17 cellular contexts compared by ENCODE assay signal in genomic region chr7:47609803-47610452, GRCh38. TPM values are rescaled to one million over a fixed set of nuclear protein-coding genes. Genes with fewer than 3 reads are reported as not detected.
DNase-seq lines count a peak whose midpoint lies in the region; ATAC-seq, FAIRE-seq and TF ChIP-seq lines count a peak whose summit lies in the region.
"Had no signal": no experiment of that assay in that cellular context is flagged by ENCODE, and none has a peak within 500 bp of the region (broad histone marks: within the 10 kb centered on the region; RNA-seq: fewer than 3 reads in every experiment).

No MANE protein-coding gene starts in this region.

- H3K27me3 Mint-ChIP-seq in activated T-cell treated with anti-CD3 and anti-CD28 coated beads, Interleukin-2, amount 50 U/mL, for 4 hours (ENCODE audit: low read depth): no peaks in the 10 kb centered on the region
- H3K27me3 Mint-ChIP-seq: activated T-helper 17 cell treated with anti-CD3 and anti-CD28 coated beads, Interleukin-2, amount 50 U/mL, for 72 hours had no signal

- H3K4me1 Mint-ChIP-seq in activated T-cell treated with anti-CD3 and anti-CD28 coated beads, Interleukin-2, amount 50 U/mL, for 4 hours (ENCODE audit: low read depth): no peaks in the 10 kb centered on the region
- H3K4me1 Mint-ChIP-seq: activated T-helper 17 cell treated with anti-CD3 and anti-CD28 coated beads, Interleukin-2, amount 50 U/mL, for 72 hours had no signal

- no peaks in the 10 kb centered on the region for H3K9me3 Mint-ChIP-seq in activated T-cell treated with anti-CD3 and anti-CD28 coated beads, Interleukin-2, amount 50 U/mL, for 4 hours
- H3K9me3 Mint-ChIP-seq: activated T-helper 17 cell treated with anti-CD3 and anti-CD28 coated beads, Interleukin-2, amount 50 U/mL, for 72 hours had no signal

- no peaks in the 10 kb centered on the region for H3K27me3 ChIP-seq in right atrium auricular region
- H3K27me3 ChIP-seq in pancreas: no peaks in the 10 kb centered on the region

- peak overlapping the region; percentile 35 to 79 for H3K27ac ChIP-seq in right atrium auricular region
- peak overlapping the region; percentile 31 to 81 (median 60) for H3K27ac ChIP-seq in pancreas
- H3K27ac ChIP-seq: SK-N-MC had no signal

- intact Hi-C loops in Right ventricle myocardium inferior (cut with DNase I) (no loop called here), cardiac septum (cut with DNase I) (no loop called here), pancreas (cut with DNase I) (no loop called here)

- H3K4me1 ChIP-seq in right atrium auricular region (peaks cover 0 to 13% of the 10 kb centered on the region in 2 donors), pancreas (peaks cover 5 to 26% (median 18%) of the 10 kb centered on the region in 3 donors)

- TF ChIP-seq CTCF in right atrium auricular region (IDR thresholded peaks at IDR 0.05) (no peak), pancreas (IDR thresholded peaks at IDR 0.05) (no peak)

- H3K4me3 ChIP-seq in right atrium auricular region: no peak overlapping the region
- H3K4me3 ChIP-seq in pancreas: no peak overlapping the region
- H3K4me3 ChIP-seq: SK-N-MC had no signal

- no peak for FAIRE-seq in pancreas (lab: Jason Lieb, UNC)
- FAIRE-seq: A204.1, colon had no signal

- peak; percentile 84 for ATAC-seq in Right ventricle myocardium inferior
- peak in 2 of 4 donors; percentile 7 to 13 for ATAC-seq in pancreas
- ATAC-seq in activated T-cell treated with anti-CD3 and anti-CD28 coated beads, Interleukin-2, amount 50 U/mL, for 4 hours: no peak
- no peak for ATAC-seq in HG03442 (IDR thresholded peaks at IDR 0.05; ENCODE audit: unreplicated experiment)
- ATAC-seq: activated T-helper 17 cell treated with anti-CD3 and anti-CD28 coated beads, Interleukin-2, amount 50 U/mL, for 72 hours had no signal

- 89 to 92% methylated on average over 16 of the region's 16 CpGs for WGBS in pancreas, 2 donors

- no peaks in the 10 kb centered on the region for H3K36me3 Mint-ChIP-seq in activated T-cell treated with anti-CD3 and anti-CD28 coated beads, Interleukin-2, amount 50 U/mL, for 4 hours (ENCODE audit: insufficient read depth)

- H3K36me3 ChIP-seq in right atrium auricular region (no peaks in the 10 kb centered on the region), pancreas (no peaks in the 10 kb centered on the region)

- H3K4me3 Mint-ChIP-seq in activated T-cell treated with anti-CD3 and anti-CD28 coated beads, Interleukin-2, amount 50 U/mL, for 4 hours: no peak overlapping the region
- H3K4me3 Mint-ChIP-seq: activated T-helper 17 cell treated with anti-CD3 and anti-CD28 coated beads, Interleukin-2, amount 50 U/mL, for 72 hours had no signal

- H3K9me3 ChIP-seq in right atrium auricular region (no peaks in the 10 kb centered on the region), pancreas (no peaks in the 10 kb centered on the region)

- DNase-seq in Right ventricle myocardium inferior (ENCODE audit: missing footprints): no peak
- no peak for DNase-seq in cardiac septum (ENCODE audit: low spot score)
- DNase-seq in right atrium auricular region (ENCODE audit: low spot score): peak; percentile 75
- peak in 1 of 6 donors; percentile 20 for DNase-seq in pancreas
- no peak for DNase-seq in activated T-cell treated with anti-CD3 and anti-CD28 coated beads, Interleukin-2, amount 50 U/mL, for 4 hours
- DNase-seq in T-helper 1 cell: no peak
- no peak for DNase-seq in stimulated activated CD4-positive, alpha-beta T cell treated with anti-CD3 and anti-CD28 coated beads, Interleukin-4, amount 100 ng/mL, for 24 hours
- DNase-seq: DMS79; mammary epithelial cell; NCI-H524; stimulated activated CD4-positive, alpha-beta T cell treated with anti-CD3 and anti-CD28 coated beads, Interleukin-12 subunit alpha, Interleukin-12 subunit beta, amount 100 ng/mL, for 4 hours; stimulated activated CD8-positive, alpha-beta memory T cell treated with anti-CD3 and anti-CD28 coated beads, Interleukin-4, amount 100 ng/mL, for 48 hours had no signal

RNA-seq across cellular contexts. Expression of gene TNS3, which starts 28.0 kb away (rescaled TPM):
- 44.8 TPM for total RNA-seq in Right ventricle myocardium inferior
- 29.0 TPM for total RNA-seq in cardiac septum
- 10 to 100 TPM; 39.7 to 44.4 TPM for total RNA-seq in right atrium auricular region
- 100 to 1,000 TPM in 2 of 6 donors, 10 to 100 TPM in 4; 84.0 to 125 (median 97.5) TPM for total RNA-seq in pancreas
- 10 to 100 TPM; 28.0 to 37.5 TPM for polyA plus RNA-seq in pancreas
- total RNA-seq in activated T-cell treated with anti-CD3 and anti-CD28 coated beads, Interleukin-2, amount 50 U/mL, for 4 hours: 1 to 10 TPM; 2.6 to 3.4 (median 3.2) TPM
